16 cellular contexts compared by ENCODE assay signal in genomic region chr1:98078586-98078985, GRCh38.
A peak's percentile ranks its signal among the peaks of the same experiment; 100 is the strongest.
DNase-seq lines count a peak whose midpoint lies in the region; TF ChIP-seq lines count a peak whose summit lies in the region.
"Had no signal": no experiment of that assay in that cellular context is flagged by ENCODE, and none has a peak within 500 bp of the region (broad histone marks: within the 10 kb centered on the region; RNA-seq: fewer than 3 reads in every experiment).

No MANE protein-coding gene starts in this region.

- no peaks in the 10 kb centered on the region for H3K9me3 ChIP-seq in A673 (ENCODE audit: low read depth, low read length, poor library complexity, severe bottlenecking)
- H3K9me3 ChIP-seq: BLaER1 treated with 17β-estradiol and CSF1 and Interleukin-3, amounts not matched to agents 10 nM and 100 nM had no signal

- no peaks in the 10 kb centered on the region for H3K36me3 ChIP-seq in A673 (ENCODE audit: insufficient read depth, low read length, poor library complexity, severe bottlenecking)
- H3K36me3 ChIP-seq: BLaER1 treated with 17β-estradiol and CSF1 and Interleukin-3, amounts not matched to agents 10 nM and 100 nM had no signal

- DNase-seq in GM03348 (ENCODE audit: low spot score) (peak; percentile 4), KBM-7 (peak; percentile 6), SKM-1 (lab: John Stamatoyannopoulos, UW; ENCODE audit: unreplicated experiment) (peak; percentile 8), fibroblast of mammary gland (ENCODE audit: low read depth) (peak; percentile 60), substantia nigra (lab: John Stamatoyannopoulos, UW) (no peak), NCI-H2029 (lab: John Stamatoyannopoulos, UW) (no peak), A673 (ENCODE audit: low spot score) (no peak), nephron progenitor cell (no peak)
- DNase-seq: DMS153, EL, NCI-H1105, NCI-H187, NCI-H2171, NCI-H510A, T-helper 2 cell had no signal

- no peaks in the 10 kb centered on the region for H3K36me3 Mint-ChIP-seq in nephron progenitor cell (ENCODE audit: low read depth)

- BruUV-seq in A673 (replicated peaks; lab: Mats Ljungman, UMichigan), result no TSS peak

- in situ Hi-C loops in KBM-7 (cut with MboI; ENCODE audit: low pct_unique_long_range_greater_than_20kb, low sequenced_read_pairs), result no loop called here

- CTCF ChIA-PET in A673 (lab: Charles Lee), result no interaction called here

- no peaks in the 10 kb centered on the region for H3K4me1 ChIP-seq in A673 (ENCODE audit: insufficient read depth, low read length, poor library complexity, severe bottlenecking)
- H3K4me1 ChIP-seq: BLaER1 treated with 17β-estradiol and CSF1 and Interleukin-3, amounts not matched to agents 10 nM and 100 nM had no signal

- no peaks in the 10 kb centered on the region for H3K27me3 Mint-ChIP-seq in nephron progenitor cell (ENCODE audit: low read depth, poor library complexity)

- no peak for TF ChIP-seq CTCF in fibroblast of mammary gland (conservative IDR thresholded peaks at IDR 0.05; ENCODE audit: control insufficient read depth, insufficient read depth, low read depth, low read length)
- TF ChIP-seq CTCF in A673 (conservative IDR thresholded peaks at IDR 0.05; ENCODE audit: low read depth, low read length), result no peak
- no peak for TF ChIP-seq CTCF in nephron progenitor cell (IDR thresholded peaks at IDR 0.05)

- no peak overlapping the region for H3K4me3 Mint-ChIP-seq in nephron progenitor cell

- intact Hi-C loops in A673 (cut with micrococcal nuclease; ENCODE audit: unreplicated experiment), result no loop called here

- no peak overlapping the region for H3K27ac ChIP-seq in substantia nigra (ENCODE audit: low read depth, low read length, poor library complexity, severe bottlenecking)
- H3K27ac ChIP-seq in A673 (ENCODE audit: low read depth, low read length, poor library complexity, severe bottlenecking), result no peak overlapping the region
- H3K27ac ChIP-seq: BLaER1 treated with 17β-estradiol and CSF1 and Interleukin-3, amounts not matched to agents 10 nM and 100 nM had no signal

- POLR2A ChIA-PET in A673 (lab: Charles Lee; ENCODE audit: low non-redundant PET), result no interaction called here

- H3K9me3 Mint-ChIP-seq in nephron progenitor cell, result no peaks in the 10 kb centered on the region

- H3K27ac Mint-ChIP-seq in nephron progenitor cell, result no peak overlapping the region

- H3K4me3 ChIP-seq in fibroblast of mammary gland (ENCODE audit: control insufficient read depth, low read depth, low read length) (no peak overlapping the region), A673 (ENCODE audit: low read depth, low read length, poor library complexity, severe bottlenecking) (no peak overlapping the region)
- H3K4me3 ChIP-seq: BLaER1 treated with 17β-estradiol and CSF1 and Interleukin-3, amounts not matched to agents 10 nM and 100 nM had no signal

- H3K4me1 Mint-ChIP-seq in nephron progenitor cell, result no peaks in the 10 kb centered on the region

- H3K27me3 ChIP-seq in A673 (replicated peaks; ENCODE audit: insufficient read depth, low read depth, low read length, poor library complexity), result no peaks in the 10 kb centered on the region
- H3K27me3 ChIP-seq: BLaER1 treated with 17β-estradiol and CSF1 and Interleukin-3, amounts not matched to agents 10 nM and 100 nM had no signal

Comparison
In these comparisons a context has a peak if more than half of its experiments do, and no peak if none do; other contexts are left out.
1. DNase-seq: peak in GM03348 (single experiment), KBM-7 (single experiment), SKM-1 (single experiment) and fibroblast of mammary gland (single experiment); none in substantia nigra (0 of 49), NCI-H2029 (single experiment), A673 (single experiment) and nephron progenitor cell (single experiment).